In genomic region chr5:16550316-16550952, GRCh38 we compare ENCODE assay signal across 8 cellular contexts.
DNase-seq lines count a peak whose midpoint lies in the region; ATAC-seq, FAIRE-seq and TF ChIP-seq lines count a peak whose summit lies in the region.

No MANE protein-coding gene starts in this region.

- intact Hi-C loops in activated T-helper 1 cell treated with anti-CD3 and anti-CD28 coated beads, Interleukin-12 subunit alpha, Interleukin-12 subunit beta, Interleukin-2, Interleukin-4 antibody, amounts not matched to agents 30 ng/mL and 10 ng/mL and 1 ng/mL, durations not matched to agents 14 hours and 24 hours and 36 hours (cut with micrococcal nuclease): loop anchor here (1.0 to 5.0 kb wide), 5 partner anchors 61 to 390 kb away; partner anchors contain the start of gene RETREG1
- intact Hi-C loops in transverse colon (cut with DNase I; ENCODE audit: low total_unique reads): no loop called here

- H3K9me3 Mint-ChIP-seq in activated T-helper 1 cell treated with anti-CD3 and anti-CD28 coated beads, Interleukin-12 subunit alpha, Interleukin-12 subunit beta, Interleukin-2, Interleukin-4 antibody, amounts not matched to agents 30 ng/mL and 10 ng/mL and 1 ng/mL, durations not matched to agents 14 hours and 24 hours and 36 hours: no peaks in the 10 kb centered on the region

- no peaks in the 10 kb centered on the region for H3K36me3 Mint-ChIP-seq in activated T-helper 1 cell treated with anti-CD3 and anti-CD28 coated beads, Interleukin-12 subunit alpha, Interleukin-12 subunit beta, Interleukin-2, Interleukin-4 antibody, amounts not matched to agents 30 ng/mL and 10 ng/mL and 1 ng/mL, durations not matched to agents 14 hours and 24 hours and 36 hours (ENCODE audit: low read depth)

- peak; percentile 92 to 98 (median 95) for TF ChIP-seq CTCF in keratinocyte (optimal IDR thresholded peaks at IDR 0.05 in 1 of 3, IDR thresholded peaks at IDR 0.05 in 1 of 3, conservative IDR thresholded peaks at IDR 0.05 in 1 of 3; ENCODE audit: extremely low read depth in 1 of 3, insufficient read depth in 2 of 3, low read length in 3 of 3)
- peak; percentile 47 to 86 (median 70) for TF ChIP-seq CTCF in transverse colon (IDR thresholded peaks at IDR 0.05)
- TF ChIP-seq CTCF in suprapubic skin (IDR thresholded peaks at IDR 0.05): peak in 1 of 2 donors; percentile 56

- no peaks in the 10 kb centered on the region for H3K9me1 ChIP-seq in keratinocyte (ENCODE audit: control insufficient read depth, extremely low read depth, insufficient read depth, low read length)

- peak overlapping the region; percentile 81 for H2AFZ ChIP-seq in keratinocyte (ENCODE audit: control insufficient read depth, low read length)

- in situ Hi-C loops in transverse colon (cut with MboI; ENCODE audit: low pct_ligation_motif_present in 1 of 4, low pct_unique_long_range_greater_than_20kb in 1 of 4, low sequenced_read_pairs in 3 of 4): no loop called here

- H3K27ac Mint-ChIP-seq in activated T-helper 1 cell treated with anti-CD3 and anti-CD28 coated beads, Interleukin-12 subunit alpha, Interleukin-12 subunit beta, Interleukin-2, Interleukin-4 antibody, amounts not matched to agents 30 ng/mL and 10 ng/mL and 1 ng/mL, durations not matched to agents 14 hours and 24 hours and 36 hours: no peak overlapping the region

- no peak overlapping the region for H3K4me3 Mint-ChIP-seq in activated T-helper 1 cell treated with anti-CD3 and anti-CD28 coated beads, Interleukin-12 subunit alpha, Interleukin-12 subunit beta, Interleukin-2, Interleukin-4 antibody, amounts not matched to agents 30 ng/mL and 10 ng/mL and 1 ng/mL, durations not matched to agents 14 hours and 24 hours and 36 hours

- peaks cover 24% of the 10 kb centered on the region for H3K4me1 ChIP-seq in keratinocyte (ENCODE audit: control insufficient read depth, extremely low read depth, insufficient read depth, low read length)
- peaks cover 0 to 17% (median 7%) of the 10 kb centered on the region in 4 donors for H3K4me1 ChIP-seq in transverse colon
- H3K4me1 ChIP-seq in suprapubic skin: peaks cover 26% of the 10 kb centered on the region

- WGBS in transverse colon (ENCODE audit: low coverage in 1 of 2), 2 donors: 63 to 80% methylated on average over 6 to 7 of the region's 7 CpGs
- WGBS in suprapubic skin: 70% methylated on average over 7 of the region's 7 CpGs

- no peaks in the 10 kb centered on the region for H3K9me3 ChIP-seq in keratinocyte (ENCODE audit: control insufficient read depth, low read depth, low read length)
- no peaks in the 10 kb centered on the region for H3K9me3 ChIP-seq in transverse colon
- no peaks in the 10 kb centered on the region for H3K9me3 ChIP-seq in suprapubic skin

- peak overlapping the region; percentile 54 for H3K9ac ChIP-seq in keratinocyte (ENCODE audit: control insufficient read depth, extremely low read depth, insufficient read depth, low read length)

- peak overlapping the region; percentile 89 for H3K4me2 ChIP-seq in keratinocyte (ENCODE audit: control insufficient read depth, extremely low read depth, insufficient read depth, low read depth, low read length)

- no peak for TF ChIP-seq POLR2A in transverse colon (IDR thresholded peaks at IDR 0.05)
- no peak for TF ChIP-seq POLR2A in suprapubic skin (IDR thresholded peaks at IDR 0.05)

- no peaks in the 10 kb centered on the region for H3K27me3 Mint-ChIP-seq in activated T-helper 1 cell treated with anti-CD3 and anti-CD28 coated beads, Interleukin-12 subunit alpha, Interleukin-12 subunit beta, Interleukin-2, Interleukin-4 antibody, amounts not matched to agents 30 ng/mL and 10 ng/mL and 1 ng/mL, durations not matched to agents 14 hours and 24 hours and 36 hours (ENCODE audit: insufficient read depth)

- DNase-seq in CMK (ENCODE audit: low read depth) (peak; percentile 18), NCI-H510A (lab: John Stamatoyannopoulos, UW) (peak; percentile 15), keratinocyte (ENCODE audit: low read depth, low spot score) (no peak), transverse colon (peak; percentile 47), suprapubic skin (ENCODE audit: low spot score in 2 of 2) (no peak)
- peak; percentile 12 for DNase-seq in activated T-helper 1 cell treated with anti-CD3 and anti-CD28 coated beads, Interleukin-12 subunit alpha, Interleukin-12 subunit beta, Interleukin-2, Interleukin-4 antibody, amounts not matched to agents 30 ng/mL and 10 ng/mL and 1 ng/mL, durations not matched to agents 14 hours and 24 hours and 36 hours (ENCODE audit: low spot score)

- H3K27ac ChIP-seq in keratinocyte (ENCODE audit: control insufficient read depth, insufficient read depth, low read length) (peak overlapping the region; percentile 71), transverse colon (no peak overlapping the region), suprapubic skin (no peak overlapping the region)

- H3K4me3 ChIP-seq in keratinocyte (ENCODE audit: control insufficient read depth in 2 of 3, extremely low read depth in 1 of 3, insufficient read depth in 2 of 3, low read depth in 1 of 3, low read length in 3 of 3) (peak overlapping the region; percentile 14 to 71 (median 66)), transverse colon (no peak overlapping the region), suprapubic skin (no peak overlapping the region)

- H4K20me1 ChIP-seq in keratinocyte (ENCODE audit: control insufficient read depth, extremely low read depth, insufficient read depth, low read length): no peaks in the 10 kb centered on the region

- H3K27me3 ChIP-seq in keratinocyte (ENCODE audit: control insufficient read depth, extremely low read depth, insufficient read depth, low read length) (no peaks in the 10 kb centered on the region), transverse colon (no peaks in the 10 kb centered on the region), suprapubic skin (no peaks in the 10 kb centered on the region)

- peaks cover 10% of the 10 kb centered on the region for H3K4me1 Mint-ChIP-seq in activated T-helper 1 cell treated with anti-CD3 and anti-CD28 coated beads, Interleukin-12 subunit alpha, Interleukin-12 subunit beta, Interleukin-2, Interleukin-4 antibody, amounts not matched to agents 30 ng/mL and 10 ng/mL and 1 ng/mL, durations not matched to agents 14 hours and 24 hours and 36 hours (ENCODE audit: low read depth)

- ATAC-seq in GM18867 (IDR thresholded peaks at IDR 0.05; ENCODE audit: unreplicated experiment) (peak; percentile 78), HG03025 (IDR thresholded peaks at IDR 0.05; ENCODE audit: low FRiP score, unreplicated experiment) (peak; percentile 69)

- no peaks in the 10 kb centered on the region for H3K36me3 ChIP-seq in keratinocyte (ENCODE audit: control insufficient read depth in 2 of 2, extremely low read depth in 1 of 2, insufficient read depth in 2 of 2, low read length in 2 of 2)
- H3K36me3 ChIP-seq in transverse colon: no peaks in the 10 kb centered on the region
- H3K36me3 ChIP-seq in suprapubic skin: no peaks in the 10 kb centered on the region

- dilution Hi-C loops in keratinocyte (cut with MboI; ENCODE audit: extremely low pct_ligation_motif_present, low sequenced_read_pairs): no loop called here

- peak; percentile 87 for FAIRE-seq in keratinocyte (lab: Jason Lieb, UNC)

- no peak for TF ChIP-seq EP300 in transverse colon (IDR thresholded peaks at IDR 0.05; ENCODE audit: low read depth)
- no peak for TF ChIP-seq EP300 in suprapubic skin (IDR thresholded peaks at IDR 0.05)

- no peaks in the 10 kb centered on the region for H3K79me2 ChIP-seq in keratinocyte (ENCODE audit: control insufficient read depth, insufficient read depth, low read length)

Comparison
In these comparisons a context has a peak if more than half of its experiments do, and no peak if none do; other contexts are left out.
1. DNase-seq: peak in CMK (single experiment), NCI-H510A (single experiment), activated T-helper 1 cell treated with anti-CD3 and anti-CD28 coated beads, Interleukin-12 subunit alpha, Interleukin-12 subunit beta, Interleukin-2, Interleukin-4 antibody, amounts not matched to agents 30 ng/mL and 10 ng/mL and 1 ng/mL, durations not matched to agents 14 hours and 24 hours and 36 hours (single experiment) and transverse colon (single experiment); none in keratinocyte (single experiment) and suprapubic skin (0 of 2).
2. H3K4me3 ChIP-seq: peak in keratinocyte (3 of 3); none in transverse colon (0 of 4) and suprapubic skin (single experiment).